22 cellular contexts compared by ENCODE assay signal in the genomic region with DNA sequence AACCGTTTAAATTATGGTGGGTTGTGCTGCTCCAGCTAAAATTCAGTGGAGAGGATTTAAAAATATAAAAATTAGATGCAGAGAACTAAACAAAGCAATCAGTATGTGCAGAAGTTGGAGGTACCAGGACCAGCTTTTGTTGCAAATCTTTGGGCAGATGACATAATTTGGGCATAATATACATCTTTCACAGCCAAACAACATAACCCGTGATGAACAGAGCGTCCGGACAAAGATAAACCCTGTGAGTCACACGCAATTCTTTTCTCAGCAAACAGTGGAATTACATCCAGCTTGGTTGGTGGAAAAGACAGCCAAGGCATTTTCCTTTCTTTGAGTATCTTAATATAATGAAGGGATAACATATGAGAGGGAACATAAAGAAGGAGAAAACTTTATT.
DNase-seq lines count a peak whose midpoint lies in the region; ATAC-seq, FAIRE-seq and TF ChIP-seq lines count a peak whose summit lies in the region.
"Had no signal": no experiment of that assay in that cellular context is flagged by ENCODE, and none has a peak within 500 bp of the region (broad histone marks: within the 10 kb centered on the region; RNA-seq: fewer than 3 reads in every experiment).

No MANE protein-coding gene starts in this region.

- CTCF ChIA-PET in endothelial cell of umbilical vein (lab: Charles Lee), result interaction anchor here (0.5 to 4.4 kb wide), 10 partner anchors 11 to 577 kb away, joined by 3 to 18 read pairs (median 4); no protein-coding TSS in a partner anchor

- peak overlapping the region; percentile 41 for H3K4me2 ChIP-seq in endothelial cell of umbilical vein (ENCODE audit: insufficient read depth, low read length)
- H3K4me2 ChIP-seq: BLaER1 had no signal

- H3K4me1 Mint-ChIP-seq in mesothelial cell of epicardium, result peaks cover 27% of the 10 kb centered on the region

- no peaks in the 10 kb centered on the region for H3K27me3 Mint-ChIP-seq in mesothelial cell of epicardium (ENCODE audit: low read depth)

- ATAC-seq in left ventricle myocardium superior, result peak; percentile 41
- ATAC-seq in HG02885 (IDR thresholded peaks at IDR 0.05; ENCODE audit: poor library complexity, unreplicated experiment), result no peak
- ATAC-seq: left lung had no signal

- no peak for FAIRE-seq in endothelial cell of umbilical vein (lab: Jason Lieb, UNC)

- no peak overlapping the region for H3K4me3 Mint-ChIP-seq in mesothelial cell of epicardium

- peak overlapping the region; percentile 62 for H3K27ac Mint-ChIP-seq in mesothelial cell of epicardium

- H3K9me1 ChIP-seq in endothelial cell of umbilical vein (replicated peaks; ENCODE audit: control insufficient read depth, extremely low read depth, insufficient read depth, low read length), result no peaks in the 10 kb centered on the region

- POLR2A ChIA-PET in endothelial cell of umbilical vein (lab: Charles Lee), result no interaction called here

- DNase-seq in left ventricle myocardium superior, result no peak
- DNase-seq in cardiac septum (ENCODE audit: low spot score), result no peak
- DNase-seq in endothelial cell of umbilical vein (ENCODE audit: low read depth, low spot score), result peak; percentile 72
- DNase-seq in mesothelial cell of epicardium (ENCODE audit: low spot score in 2 of 2, unreplicated experiment in 2 of 2), result no peak
- DNase-seq in uterus, result peak in 1 of 2 donors; percentile 31
- no peak for DNase-seq in medulla oblongata (ENCODE audit: extremely low spot score)
- DNase-seq in retina, result no peak
- DNase-seq: 8988T; activated CD4-positive, alpha-beta T cell treated with anti-CD3 and anti-CD28 coated beads for 4 hours; activated CD8-positive, alpha-beta memory T cell treated with anti-CD3 and anti-CD28 coated beads, Interleukin-2, amount 50 U/mL, for 48 hours; activated effector memory CD4-positive, alpha-beta T cell treated with anti-CD3 and anti-CD28 coated beads, Interleukin-2, amount 50 U/mL, for 16 hours; GOT3; left lung; NCI-H1105; NCI-H2081 treated with DMSO at 0.1 percent for 48 hours; NCI-H510A; posterior cingulate gyrus; stimulated activated CD4-positive, alpha-beta T cell treated with anti-CD3 and anti-CD28 coated beads, Interleukin-4, amount 100 ng/mL, for 24 hours had no signal

- H3K4me3 ChIP-seq in endothelial cell of umbilical vein (replicated peaks in 1 of 3; ENCODE audit: insufficient read depth in 1 of 3, low read depth in 1 of 3, low read length in 3 of 3), result no peak overlapping the region
- no peak overlapping the region for H3K4me3 ChIP-seq in uterus
- H3K4me3 ChIP-seq: adrenal gland, BLaER1, left lung had no signal

- H3K36me3 ChIP-seq in endothelial cell of umbilical vein (ENCODE audit: control insufficient read depth in 2 of 2, extremely low read depth in 1 of 2, insufficient read depth in 2 of 2, low read length in 2 of 2) (no peaks in the 10 kb centered on the region), uterus (no peaks in the 10 kb centered on the region)
- H3K36me3 ChIP-seq: adrenal gland, BLaER1, left lung had no signal

- intact Hi-C loops in left ventricle myocardium superior (cut with micrococcal nuclease) (no loop called here), cardiac septum (cut with DNase I) (no loop called here), endothelial cell of umbilical vein (cut with micrococcal nuclease) (no loop called here), uterus (cut with DNase I; ENCODE audit: low total_unique reads) (no loop called here)

- H3K9ac ChIP-seq in endothelial cell of umbilical vein (replicated peaks; ENCODE audit: extremely low read depth, insufficient read depth, low read length), result no peak overlapping the region
- H3K9ac ChIP-seq: BLaER1 had no signal

- H3K4me1 ChIP-seq in endothelial cell of umbilical vein (ENCODE audit: control insufficient read depth, extremely low read depth, insufficient read depth, low read length), result peaks cover 16% of the 10 kb centered on the region
- no peaks in the 10 kb centered on the region for H3K4me1 ChIP-seq in uterus
- H3K4me1 ChIP-seq: adrenal gland, BLaER1, left lung had no signal

- dilution Hi-C loops in endothelial cell of umbilical vein (cut with MboI; ENCODE audit: extremely low pct_ligation_motif_present, low sequenced_read_pairs), result no loop called here

- H3K27me3 ChIP-seq in endothelial cell of umbilical vein (ENCODE audit: control insufficient read depth in 2 of 2, insufficient read depth in 2 of 2, low read length in 2 of 2), result no peaks in the 10 kb centered on the region
- H3K27me3 ChIP-seq in uterus, result no peaks in the 10 kb centered on the region
- H3K27me3 ChIP-seq: adrenal gland, BLaER1, left lung had no signal

- TF ChIP-seq POLR2A in endothelial cell of umbilical vein (IDR thresholded peaks at IDR 0.05; ENCODE audit: low read depth, low read length) (no peak), uterus (IDR thresholded peaks at IDR 0.05) (no peak)

- no peak for TF ChIP-seq CTCF in endothelial cell of umbilical vein (IDR thresholded peaks at IDR 0.05; ENCODE audit: extremely low read depth in 1 of 2, insufficient read depth in 1 of 2, low read depth in 1 of 2, low read length in 2 of 2)
- no peak for TF ChIP-seq CTCF in mesothelial cell of epicardium (IDR thresholded peaks at IDR 0.05; ENCODE audit: unreplicated experiment)
- TF ChIP-seq CTCF in uterus (IDR thresholded peaks at IDR 0.05), result no peak

- peak overlapping the region; percentile 51 for H3K27ac ChIP-seq in endothelial cell of umbilical vein (ENCODE audit: insufficient read depth, low read depth, low read length)
- H3K27ac ChIP-seq in uterus, result peak overlapping the region; percentile 8 to 62
- H3K27ac ChIP-seq: adrenal gland, BLaER1, left lung, RWPE1 had no signal

- H3K79me2 ChIP-seq in endothelial cell of umbilical vein (ENCODE audit: control insufficient read depth, insufficient read depth, low read length), result no peaks in the 10 kb centered on the region

- no peak overlapping the region for H2AFZ ChIP-seq in endothelial cell of umbilical vein (ENCODE audit: low read depth, low read length)

- peaks cover under 1% of the 10 kb centered on the region for H3K9me3 Mint-ChIP-seq in mesothelial cell of epicardium

- no peaks in the 10 kb centered on the region for H3K36me3 Mint-ChIP-seq in mesothelial cell of epicardium

- no peaks in the 10 kb centered on the region for H3K9me3 ChIP-seq in endothelial cell of umbilical vein (replicated peaks; ENCODE audit: control insufficient read depth, insufficient read depth, low read length)
- no peaks in the 10 kb centered on the region for H3K9me3 ChIP-seq in uterus
- H3K9me3 ChIP-seq: adrenal gland, BLaER1, left lung had no signal

- H4K20me1 ChIP-seq in endothelial cell of umbilical vein (replicated peaks; ENCODE audit: control insufficient read depth, extremely low read depth, insufficient read depth, low read length), result no peaks in the 10 kb centered on the region
- H4K20me1 ChIP-seq: BLaER1 had no signal

- BruUV-seq in endothelial cell of umbilical vein (replicated peaks; lab: Mats Ljungman, UMichigan), result no TSS peak

TF ChIP-seq in endothelial cell of umbilical vein, 7 proteins besides CTCF, POLR2A, EP300 and RAD21:
- TF ChIP-seq, protein P1, sequence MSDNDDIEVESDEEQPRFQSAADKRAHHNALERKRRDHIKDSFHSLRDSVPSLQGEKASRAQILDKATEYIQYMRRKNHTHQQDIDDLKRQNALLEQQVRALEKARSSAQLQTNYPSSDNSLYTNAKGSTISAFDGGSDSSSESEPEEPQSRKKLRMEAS (IDR thresholded peaks at IDR 0.05; ENCODE audit: insufficient read depth, insufficient read length), result no peak
- TF ChIP-seq EZH2 (IDR thresholded peaks at IDR 0.05; ENCODE audit: borderline replicate concordance, low read depth, low read length, severe bottlenecking) (no peak), JUN (IDR thresholded peaks at IDR 0.05; ENCODE audit: borderline replicate concordance, insufficient read depth, insufficient read length, low read depth) (no peak), POLR2AphosphoS5 (IDR thresholded peaks at IDR 0.05; ENCODE audit: insufficient read depth, low read depth, low read length) (no peak), MYC (IDR thresholded peaks at IDR 0.05; ENCODE audit: low read depth, low read length) (no peak), FOS (IDR thresholded peaks at IDR 0.05; ENCODE audit: borderline replicate concordance, insufficient read depth, low read length) (peak; percentile 61), GATA2 (IDR thresholded peaks at IDR 0.05; ENCODE audit: insufficient read depth, insufficient read length, low read depth, low read length) (peak; percentile 60)
